In genomic region chr20:20148774-20149173, GRCh38 we compare ENCODE assay signal across 9 cellular contexts.
"Had no signal": no experiment of that assay in that cellular context is flagged by ENCODE, and none has a peak within 500 bp of the region (broad histone marks: within the 10 kb centered on the region; RNA-seq: fewer than 3 reads in every experiment).

No MANE protein-coding gene starts in this region.

- ATAC-seq: GM23338, K562 had no signal

- H3K4me2 ChIP-seq: GM23338 had no signal

- DNase-seq: H9, HCEC 1CT, IMR-90, KG1 had no signal

- H3K4me3 ChIP-seq: GM23338, K562 had no signal

- FAIRE-seq: H1, H54, HTR-8/SVneo, K562 had no signal
